3 cellular contexts compared by ENCODE assay signal in the genomic region with DNA sequence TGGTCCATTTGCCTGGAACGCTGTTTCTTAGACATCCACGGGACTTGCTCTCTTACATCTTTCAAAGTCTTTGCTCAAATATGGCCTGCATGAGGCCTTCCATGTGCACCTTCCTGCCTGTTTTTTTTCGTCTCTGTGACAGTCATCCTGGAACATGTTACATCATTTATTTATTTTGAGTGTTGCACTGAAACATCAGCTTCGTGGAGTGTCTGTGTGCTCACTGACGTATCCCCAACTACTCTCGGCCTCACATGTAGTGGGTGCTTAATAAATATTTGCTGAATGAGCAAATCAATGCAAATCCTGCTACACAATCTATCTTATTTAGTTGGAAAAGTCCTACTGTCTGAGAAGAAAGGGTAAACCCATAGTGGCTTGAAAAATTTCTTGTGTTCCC.
TF ChIP-seq lines count a peak whose summit lies in the region.

No MANE protein-coding gene starts in this region.

TF ChIP-seq in GM23338, 12 proteins besides CTCF, POLR2A, EP300 and RAD21:
- no peak for TF ChIP-seq JUNB (IDR thresholded peaks at IDR 0.05; ENCODE audit: unreplicated experiment)
- TF ChIP-seq, protein P1, sequence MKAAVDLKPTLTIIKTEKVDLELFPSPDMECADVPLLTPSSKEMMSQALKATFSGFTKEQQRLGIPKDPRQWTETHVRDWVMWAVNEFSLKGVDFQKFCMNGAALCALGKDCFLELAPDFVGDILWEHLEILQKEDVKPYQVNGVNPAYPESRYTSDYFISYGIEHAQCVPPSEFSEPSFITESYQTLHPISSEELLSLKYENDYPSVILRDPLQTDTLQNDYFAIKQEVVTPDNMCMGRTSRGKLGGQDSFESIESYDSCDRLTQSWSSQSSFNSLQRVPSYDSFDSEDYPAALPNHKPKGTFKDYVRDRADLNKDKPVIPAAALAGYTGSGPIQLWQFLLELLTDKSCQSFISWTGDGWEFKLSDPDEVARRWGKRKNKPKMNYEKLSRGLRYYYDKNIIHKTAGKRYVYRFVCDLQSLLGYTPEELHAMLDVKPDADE (IDR thresholded peaks at IDR 0.05) = no peak
- no peak for TF ChIP-seq ZNF114 (CRISPR knock-in tag; IDR thresholded peaks at IDR 0.05)

TF ChIP-seq in K562, 482 proteins besides CTCF, POLR2A, EP300 and RAD21 (continues in another document):
- TF ChIP-seq CEBPG (CRISPR knock-in tag; IDR thresholded peaks at IDR 0.05) (no peak), CEBPG (tag; conservative IDR thresholded peaks at IDR 0.05 in 1 of 2, IDR thresholded peaks at IDR 0.05 in 1 of 2) (no peak), ZBTB12 (CRISPR knock-in tag; IDR thresholded peaks at IDR 0.05) (no peak), ZNF316 (IDR thresholded peaks at IDR 0.05) (peak; percentile 48), STAT5B (CRISPR knock-in tag; IDR thresholded peaks at IDR 0.05) (no peak), ZNF217 (CRISPR knock-in tag; IDR thresholded peaks at IDR 0.05) (no peak), ZNF696 (CRISPR knock-in tag; conservative IDR thresholded peaks at IDR 0.05) (no peak), TCF7L2 (IDR thresholded peaks at IDR 0.05; ENCODE audit: low read depth, low read length) (no peak), PHF8 (IDR thresholded peaks at IDR 0.05; ENCODE audit: borderline replicate concordance, low read length) (no peak), ZFPM2 (CRISPR knock-in tag; IDR thresholded peaks at IDR 0.05) (no peak), C11orf30 (IDR thresholded peaks at IDR 0.05; ENCODE audit: low read depth) (peak; percentile 19; the same call in 1 of the 2 replicates), MED1 (CRISPR knock-in tag; IDR thresholded peaks at IDR 0.05; ENCODE audit: borderline replicate concordance) (no peak), SAFB2 (IDR thresholded peaks at IDR 0.05; ENCODE audit: borderline replicate concordance, low read depth, low read length, severe bottlenecking) (no peak), MAFK (IDR thresholded peaks at IDR 0.05; ENCODE audit: low read length) (0 out of 2 replicates have a peak, but pooled peaks have one; percentile 15), RBM17 (IDR thresholded peaks at IDR 0.05; ENCODE audit: borderline replicate concordance, low read depth, low read length) (no peak), KDM4B (IDR thresholded peaks at IDR 0.05; ENCODE audit: borderline replicate concordance in 2 of 2, low read depth in 1 of 2) (no peak), ZNF121 (CRISPR knock-in tag; conservative IDR thresholded peaks at IDR 0.05) (no peak), BCL6 (CRISPR knock-in tag; IDR thresholded peaks at IDR 0.05) (no peak), SIRT6 (IDR thresholded peaks at IDR 0.05; ENCODE audit: low read depth, low read length) (no peak), ZNF655 (CRISPR knock-in tag; IDR thresholded peaks at IDR 0.05) (no peak), ZNF239 (CRISPR knock-in tag; IDR thresholded peaks at IDR 0.05) (no peak), ZNF146 (CRISPR knock-in tag; IDR thresholded peaks at IDR 0.05; ENCODE audit: unreplicated experiment) (no peak), CXXC5 (CRISPR knock-in tag; IDR thresholded peaks at IDR 0.05) (no peak), GABPA (tag; conservative IDR thresholded peaks at IDR 0.05; ENCODE audit: low read depth) (no peak), ZNF311 (CRISPR knock-in tag; IDR thresholded peaks at IDR 0.05) (no peak), DIDO1 (tag; IDR thresholded peaks at IDR 0.05; ENCODE audit: low read depth) (no peak), XRCC3 (IDR thresholded peaks at IDR 0.05) (no peak), YBX1 (IDR thresholded peaks at IDR 0.05) (no peak)
- TF ChIP-seq, protein P2, sequence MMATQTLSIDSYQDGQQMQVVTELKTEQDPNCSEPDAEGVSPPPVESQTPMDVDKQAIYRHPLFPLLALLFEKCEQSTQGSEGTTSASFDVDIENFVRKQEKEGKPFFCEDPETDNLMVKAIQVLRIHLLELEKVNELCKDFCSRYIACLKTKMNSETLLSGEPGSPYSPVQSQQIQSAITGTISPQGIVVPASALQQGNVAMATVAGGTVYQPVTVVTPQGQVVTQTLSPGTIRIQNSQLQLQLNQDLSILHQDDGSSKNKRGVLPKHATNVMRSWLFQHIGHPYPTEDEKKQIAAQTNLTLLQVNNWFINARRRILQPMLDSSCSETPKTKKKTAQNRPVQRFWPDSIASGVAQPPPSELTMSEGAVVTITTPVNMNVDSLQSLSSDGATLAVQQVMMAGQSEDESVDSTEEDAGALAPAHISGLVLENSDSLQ (IDR thresholded peaks at IDR 0.05) = no peak
- TF ChIP-seq, protein P3, sequence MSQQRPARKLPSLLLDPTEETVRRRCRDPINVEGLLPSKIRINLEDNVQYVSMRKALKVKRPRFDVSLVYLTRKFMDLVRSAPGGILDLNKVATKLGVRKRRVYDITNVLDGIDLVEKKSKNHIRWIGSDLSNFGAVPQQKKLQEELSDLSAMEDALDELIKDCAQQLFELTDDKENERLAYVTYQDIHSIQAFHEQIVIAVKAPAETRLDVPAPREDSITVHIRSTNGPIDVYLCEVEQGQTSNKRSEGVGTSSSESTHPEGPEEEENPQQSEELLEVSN (IDR thresholded peaks at IDR 0.05; ENCODE audit: borderline replicate concordance in 1 of 2, extremely low read depth in 1 of 2, insufficient read depth in 1 of 2, insufficient read length in 1 of 2, low read depth in 1 of 2, low read length in 1 of 2, poor library complexity in 1 of 2, severe bottlenecking in 1 of 2) = no peak

TF ChIP-seq in HepG2, 621 proteins besides CTCF, POLR2A, EP300 and RAD21 (continues in another document):
- no peak for TF ChIP-seq KDM3A (CRISPR knock-in tag; IDR thresholded peaks at IDR 0.05; ENCODE audit: low read depth)
- TF ChIP-seq ZFP41 (CRISPR knock-in tag; IDR thresholded peaks at IDR 0.05; ENCODE audit: borderline replicate concordance) = no peak
- TF ChIP-seq HBP1 (CRISPR knock-in tag; IDR thresholded peaks at IDR 0.05; ENCODE audit: low read depth) = no peak
- TF ChIP-seq ZBTB43 (CRISPR knock-in tag; conservative IDR thresholded peaks at IDR 0.05) = no peak
- TF ChIP-seq GATAD2A (CRISPR knock-in tag; IDR thresholded peaks at IDR 0.05) = peak; percentile 50
- no peak for TF ChIP-seq RNF2 (conservative IDR thresholded peaks at IDR 0.05; ENCODE audit: low read depth)
- no peak for TF ChIP-seq MEIS1 (CRISPR knock-in tag; IDR thresholded peaks at IDR 0.05; ENCODE audit: borderline replicate concordance)
- TF ChIP-seq FOXJ3 (CRISPR knock-in tag; IDR thresholded peaks at IDR 0.05; ENCODE audit: borderline replicate concordance) = no peak
- TF ChIP-seq FOXA3 (CRISPR knock-in tag; IDR thresholded peaks at IDR 0.05) = peak; percentile 43; the same call in 1 of the 2 replicates
- TF ChIP-seq ZNF350 (CRISPR knock-in tag; IDR thresholded peaks at IDR 0.05; ENCODE audit: borderline replicate concordance, low read depth) = no peak
- TF ChIP-seq ZFYVE20 (CRISPR knock-in tag; IDR thresholded peaks at IDR 0.05; ENCODE audit: borderline replicate concordance, low read depth) = no peak
- TF ChIP-seq HOMEZ (CRISPR knock-in tag; IDR thresholded peaks at IDR 0.05; ENCODE audit: low read depth) = no peak
- no peak for TF ChIP-seq EED (CRISPR knock-in tag; IDR thresholded peaks at IDR 0.05)
- TF ChIP-seq MAFF (IDR thresholded peaks at IDR 0.05; ENCODE audit: low read depth, low read length) = peak; percentile 86
- TF ChIP-seq NCOA1 (CRISPR knock-in tag; IDR thresholded peaks at IDR 0.05) = no peak
- no peak for TF ChIP-seq ZNF883 (CRISPR knock-in tag; IDR thresholded peaks at IDR 0.05; ENCODE audit: not compliant biosample characterization)
- TF ChIP-seq ZNF451 (CRISPR knock-in tag; IDR thresholded peaks at IDR 0.05) = no peak
- peak; percentile 59 for TF ChIP-seq FOSL2 (CRISPR knock-in tag; IDR thresholded peaks at IDR 0.05)
- TF ChIP-seq, protein P4, sequence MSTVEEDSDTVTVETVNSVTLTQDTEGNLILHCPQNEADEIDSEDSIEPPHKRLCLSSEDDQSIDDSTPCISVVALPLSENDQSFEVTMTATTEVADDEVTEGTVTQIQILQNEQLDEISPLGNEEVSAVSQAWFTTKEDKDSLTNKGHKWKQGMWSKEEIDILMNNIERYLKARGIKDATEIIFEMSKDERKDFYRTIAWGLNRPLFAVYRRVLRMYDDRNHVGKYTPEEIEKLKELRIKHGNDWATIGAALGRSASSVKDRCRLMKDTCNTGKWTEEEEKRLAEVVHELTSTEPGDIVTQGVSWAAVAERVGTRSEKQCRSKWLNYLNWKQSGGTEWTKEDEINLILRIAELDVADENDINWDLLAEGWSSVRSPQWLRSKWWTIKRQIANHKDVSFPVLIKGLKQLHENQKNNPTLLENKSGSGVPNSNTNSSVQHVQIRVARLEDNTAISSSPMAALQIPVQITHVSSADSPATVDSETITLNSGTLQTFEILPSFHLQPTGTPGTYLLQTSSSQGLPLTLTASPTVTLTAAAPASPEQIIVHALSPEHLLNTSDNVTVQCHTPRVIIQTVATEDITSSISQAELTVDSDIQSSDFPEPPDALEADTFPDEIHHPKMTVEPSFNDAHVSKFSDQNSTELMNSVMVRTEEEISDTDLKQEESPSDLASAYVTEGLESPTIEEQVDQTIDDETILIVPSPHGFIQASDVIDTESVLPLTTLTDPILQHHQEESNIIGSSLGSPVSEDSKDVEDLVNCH (CRISPR knock-in tag; IDR thresholded peaks at IDR 0.05) = no peak
- TF ChIP-seq ZNF460 (CRISPR knock-in tag; IDR thresholded peaks at IDR 0.05; ENCODE audit: borderline replicate concordance) = no peak
- TF ChIP-seq ZNF83 (CRISPR knock-in tag; IDR thresholded peaks at IDR 0.05; ENCODE audit: borderline replicate concordance) = no peak
- TF ChIP-seq, protein P5, sequence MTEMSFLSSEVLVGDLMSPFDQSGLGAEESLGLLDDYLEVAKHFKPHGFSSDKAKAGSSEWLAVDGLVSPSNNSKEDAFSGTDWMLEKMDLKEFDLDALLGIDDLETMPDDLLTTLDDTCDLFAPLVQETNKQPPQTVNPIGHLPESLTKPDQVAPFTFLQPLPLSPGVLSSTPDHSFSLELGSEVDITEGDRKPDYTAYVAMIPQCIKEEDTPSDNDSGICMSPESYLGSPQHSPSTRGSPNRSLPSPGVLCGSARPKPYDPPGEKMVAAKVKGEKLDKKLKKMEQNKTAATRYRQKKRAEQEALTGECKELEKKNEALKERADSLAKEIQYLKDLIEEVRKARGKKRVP (CRISPR knock-in tag; IDR thresholded peaks at IDR 0.05) = peak in 1 of 2 experiments; percentile 90; a peak in 2 of 4 replicates
- TF ChIP-seq FOXC1 (CRISPR knock-in tag; IDR thresholded peaks at IDR 0.05; ENCODE audit: borderline replicate concordance) = no peak
- TF ChIP-seq ZNF780A (CRISPR knock-in tag; IDR thresholded peaks at IDR 0.05) = no peak
- TF ChIP-seq, protein P6, sequence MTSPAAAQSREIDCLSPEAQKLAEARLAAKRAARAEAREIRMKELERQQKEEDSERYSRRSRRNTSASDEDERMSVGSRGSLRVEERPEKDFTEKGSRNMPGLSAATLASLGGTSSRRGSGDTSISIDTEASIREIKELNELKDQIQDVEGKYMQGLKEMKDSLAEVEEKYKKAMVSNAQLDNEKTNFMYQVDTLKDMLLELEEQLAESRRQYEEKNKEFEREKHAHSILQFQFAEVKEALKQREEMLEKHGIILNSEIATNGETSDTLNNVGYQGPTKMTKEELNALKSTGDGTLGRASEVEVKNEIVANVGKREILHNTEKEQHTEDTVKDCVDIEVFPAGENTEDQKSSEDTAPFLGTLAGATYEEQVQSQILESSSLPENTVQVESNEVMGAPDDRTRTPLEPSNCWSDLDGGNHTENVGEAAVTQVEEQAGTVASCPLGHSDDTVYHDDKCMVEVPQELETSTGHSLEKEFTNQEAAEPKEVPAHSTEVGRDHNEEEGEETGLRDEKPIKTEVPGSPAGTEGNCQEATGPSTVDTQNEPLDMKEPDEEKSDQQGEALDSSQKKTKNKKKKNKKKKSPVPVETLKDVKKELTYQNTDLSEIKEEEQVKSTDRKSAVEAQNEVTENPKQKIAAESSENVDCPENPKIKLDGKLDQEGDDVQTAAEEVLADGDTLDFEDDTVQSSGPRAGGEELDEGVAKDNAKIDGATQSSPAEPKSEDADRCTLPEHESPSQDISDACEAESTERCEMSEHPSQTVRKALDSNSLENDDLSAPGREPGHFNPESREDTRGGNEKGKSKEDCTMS (CRISPR knock-in tag; conservative IDR thresholded peaks at IDR 0.05) = no peak
- peak; percentile 86 to 92 for TF ChIP-seq MAFK (conservative IDR thresholded peaks at IDR 0.05 in 1 of 2, IDR thresholded peaks at IDR 0.05 in 1 of 2; ENCODE audit: low read length in 2 of 2)
- TF ChIP-seq ZNF326 (CRISPR knock-in tag; IDR thresholded peaks at IDR 0.05; ENCODE audit: borderline replicate concordance) = no peak
- TF ChIP-seq ZNF180 (CRISPR knock-in tag; IDR thresholded peaks at IDR 0.05; ENCODE audit: borderline replicate concordance, low read depth) = no peak
- no peak for TF ChIP-seq ZNF776 (CRISPR knock-in tag; IDR thresholded peaks at IDR 0.05)
